15 cellular contexts compared by ENCODE assay signal in genomic region chr7:15130666-15131541, GRCh38.
DNase-seq lines count a peak whose midpoint lies in the region; ATAC-seq, FAIRE-seq and TF ChIP-seq lines count a peak whose summit lies in the region.
"Had no signal": no experiment of that assay in that cellular context is flagged by ENCODE, and none has a peak within 500 bp of the region (broad histone marks: within the 10 kb centered on the region; RNA-seq: fewer than 3 reads in every experiment).

No MANE protein-coding gene starts in this region.

- ATAC-seq in A549 (peak; percentile 61 to 73; a peak in 5 of 6 replicates), HG02840 (IDR thresholded peaks at IDR 0.05; ENCODE audit: low FRiP score, unreplicated experiment) (no peak), GM18868 (IDR thresholded peaks at IDR 0.05; ENCODE audit: unreplicated experiment) (no peak), GM21526 (IDR thresholded peaks at IDR 0.05; ENCODE audit: low FRiP score, unreplicated experiment) (no peak)
- ATAC-seq: stimulated activated effector memory CD8-positive, alpha-beta T cell treated with anti-CD3 and anti-CD28 coated beads, Interleukin-12 subunit alpha, Interleukin-12 subunit beta, amount 100 ng/mL, for 72 hours had no signal

- peak; percentile 91 for FAIRE-seq in A549 (lab: Jason Lieb, UNC)
- FAIRE-seq in H54 (lab: Jason Lieb, UNC) = peak; percentile 84
- FAIRE-seq: GM18507, pancreas had no signal

- POLR2A ChIA-PET in A549 (lab: Yijun Ruan, JAX) = no interaction called here

- no peaks in the 10 kb centered on the region for H3K9me3 ChIP-seq in A549
- no peaks in the 10 kb centered on the region for H3K9me3 ChIP-seq in SK-N-MC (ENCODE audit: low read depth, low read length)
- H3K9me3 ChIP-seq: pancreas, Peyer's patch, vagina had no signal

- TF ChIP-seq CTCF in A549 (IDR thresholded peaks at IDR 0.05) (no peak), fibroblast of villous mesenchyme (IDR thresholded peaks at IDR 0.05; ENCODE audit: insufficient read depth, low read depth, low read length) (no peak)

- H3K27ac ChIP-seq in A549 = 0 out of 6 replicates have a peak overlapping the region, but pooled peaks of 1 of the 2 experiments have one; percentile 17
- no peak overlapping the region for H3K27ac ChIP-seq in SK-N-MC
- H3K27ac ChIP-seq: pancreas, Peyer's patch, vagina had no signal

- no peaks in the 10 kb centered on the region for H3K36me3 ChIP-seq in SK-N-MC (ENCODE audit: insufficient read depth, low read length)
- H3K36me3 ChIP-seq: pancreas, Peyer's patch, vagina had no signal

- H3K4me2 ChIP-seq in A549 = peak overlapping the region; percentile 69

- no peak for TF ChIP-seq POLR2A in A549 (IDR thresholded peaks at IDR 0.05; ENCODE audit: low read length)
- no peak for TF ChIP-seq POLR2A in H54 (IDR thresholded peaks at IDR 0.05; ENCODE audit: low read depth, low read length)

- no peak overlapping the region for H3K9ac ChIP-seq in SK-N-MC (ENCODE audit: insufficient read length)

- DNase-seq in A549 (ENCODE audit: low read depth in 1 of 2, low spot score in 1 of 2) (peak; percentile 5 to 6), H54 (ENCODE audit: insufficient read length, low spot score) (peak; percentile 20), SK-N-MC (ENCODE audit: low read depth, low spot score) (peak; percentile 2), fibroblast of villous mesenchyme (ENCODE audit: low read depth) (peak; percentile 18), amniotic stem cell (lab: John Stamatoyannopoulos, UW) (no peak)
- DNase-seq: activated naive CD8-positive, alpha-beta T cell treated with anti-CD3 and anti-CD28 coated beads, Interleukin-2, amount 10 ng/mL, durations not matched to agents 7 days and 5 days; pancreas; Peyer's patch; stimulated activated CD4-positive, alpha-beta T cell treated with anti-CD3 and anti-CD28 coated beads, Interleukin-1b, Interleukin-23, amount 100 ng/mL, for 48 hours had no signal

- peaks cover 19% of the 10 kb centered on the region; the same call in 2 of the 3 replicates for H3K4me1 ChIP-seq in A549
- H3K4me1 ChIP-seq: pancreas, Peyer's patch, vagina had no signal

- no peak for TF ChIP-seq EP300 in A549 (IDR thresholded peaks at IDR 0.05)

- CTCF ChIA-PET in A549 (lab: Yijun Ruan, JAX) = no interaction called here

- WGBS in A549 (ENCODE audit: missing lambda C conversion rate) = 21% methylated on average over 4 of the region's 4 CpGs

- H3K4me3 ChIP-seq in A549 = no peak overlapping the region
- H3K4me3 ChIP-seq in SK-N-MC = no peak overlapping the region
- no peak overlapping the region for H3K4me3 ChIP-seq in fibroblast of villous mesenchyme (ENCODE audit: low read depth, low read length)
- H3K4me3 ChIP-seq: pancreas, Peyer's patch, vagina had no signal

- no peak for TF ChIP-seq RAD21 in A549 (conservative IDR thresholded peaks at IDR 0.05 in 1 of 2, IDR thresholded peaks at IDR 0.05 in 1 of 2)

TF ChIP-seq in A549, 52 proteins besides CTCF, POLR2A, EP300 and RAD21:
- TF ChIP-seq NFE2L2 (conservative IDR thresholded peaks at IDR 0.05; ENCODE audit: low read length) (no peak), FOSB (CRISPR knock-in tag; IDR thresholded peaks at IDR 0.05) (no peak), HEYL (CRISPR knock-in tag; IDR thresholded peaks at IDR 0.05) (no peak), RARB (CRISPR knock-in tag; IDR thresholded peaks at IDR 0.05) (no peak), KDM5A (IDR thresholded peaks at IDR 0.05) (no peak), CHD2 (IDR thresholded peaks at IDR 0.05; ENCODE audit: low read length, partially characterized antibody) (no peak), ZC3H11A (IDR thresholded peaks at IDR 0.05) (no peak), GATA3 (IDR thresholded peaks at IDR 0.05; ENCODE audit: borderline replicate concordance) (peak; percentile 86; the same call in 1 of the 2 replicates), SMC3 (IDR thresholded peaks at IDR 0.05) (no peak), HOXB5 (CRISPR knock-in tag; IDR thresholded peaks at IDR 0.05) (no peak), BHLHE40 (IDR thresholded peaks at IDR 0.05; ENCODE audit: low read depth, low read length) (no peak), RCOR1 (IDR thresholded peaks at IDR 0.05; ENCODE audit: low read depth, low read length) (no peak), ZSCAN20 (CRISPR knock-in tag; IDR thresholded peaks at IDR 0.05) (no peak), CBX8 (IDR thresholded peaks at IDR 0.05) (no peak), TP53 (CRISPR knock-in tag; IDR thresholded peaks at IDR 0.05) (no peak), JUN (IDR thresholded peaks at IDR 0.05) (no peak), FOSL2 (IDR thresholded peaks at IDR 0.05) (peak; percentile 39), FOSL2 (CRISPR knock-in tag; IDR thresholded peaks at IDR 0.05) (peak; percentile 70), EHMT2 (IDR thresholded peaks at IDR 0.05; ENCODE audit: low read depth) (no peak), JUNB (IDR thresholded peaks at IDR 0.05) (peak; percentile 66), CEBPB (IDR thresholded peaks at IDR 0.05) (no peak), PHF8 (IDR thresholded peaks at IDR 0.05; ENCODE audit: borderline replicate concordance, low read depth) (no peak), RFX5 (IDR thresholded peaks at IDR 0.05) (no peak), PBX3 (IDR thresholded peaks at IDR 0.05) (no peak), CBX2 (IDR thresholded peaks at IDR 0.05; ENCODE audit: borderline replicate concordance, low read depth) (no peak)
- TF ChIP-seq, protein P1, sequence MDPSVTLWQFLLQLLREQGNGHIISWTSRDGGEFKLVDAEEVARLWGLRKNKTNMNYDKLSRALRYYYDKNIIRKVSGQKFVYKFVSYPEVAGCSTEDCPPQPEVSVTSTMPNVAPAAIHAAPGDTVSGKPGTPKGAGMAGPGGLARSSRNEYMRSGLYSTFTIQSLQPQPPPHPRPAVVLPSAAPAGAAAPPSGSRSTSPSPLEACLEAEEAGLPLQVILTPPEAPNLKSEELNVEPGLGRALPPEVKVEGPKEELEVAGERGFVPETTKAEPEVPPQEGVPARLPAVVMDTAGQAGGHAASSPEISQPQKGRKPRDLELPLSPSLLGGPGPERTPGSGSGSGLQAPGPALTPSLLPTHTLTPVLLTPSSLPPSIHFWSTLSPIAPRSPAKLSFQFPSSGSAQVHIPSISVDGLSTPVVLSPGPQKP (IDR thresholded peaks at IDR 0.05; ENCODE audit: low read depth, low read length) = no peak
- TF ChIP-seq, protein P2, sequence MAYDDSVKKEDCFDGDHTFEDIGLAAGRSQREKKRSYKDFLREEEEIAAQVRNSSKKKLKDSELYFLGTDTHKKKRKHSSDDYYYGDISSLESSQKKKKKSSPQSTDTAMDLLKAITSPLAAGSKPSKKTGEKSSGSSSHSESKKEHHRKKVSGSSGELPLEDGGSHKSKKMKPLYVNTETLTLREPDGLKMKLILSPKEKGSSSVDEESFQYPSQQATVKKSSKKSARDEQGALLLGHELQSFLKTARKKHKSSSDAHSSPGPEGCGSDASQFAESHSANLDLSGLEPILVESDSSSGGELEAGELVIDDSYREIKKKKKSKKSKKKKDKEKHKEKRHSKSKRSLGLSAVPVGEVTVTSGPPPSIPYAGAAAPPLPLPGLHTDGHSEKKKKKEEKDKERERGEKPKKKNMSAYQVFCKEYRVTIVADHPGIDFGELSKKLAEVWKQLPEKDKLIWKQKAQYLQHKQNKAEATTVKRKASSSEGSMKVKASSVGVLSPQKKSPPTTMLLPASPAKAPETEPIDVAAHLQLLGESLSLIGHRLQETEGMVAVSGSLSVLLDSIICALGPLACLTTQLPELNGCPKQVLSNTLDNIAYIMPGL (CRISPR knock-in tag; IDR thresholded peaks at IDR 0.05; ENCODE audit: borderline replicate concordance) = no peak

Comparison
In these comparisons a context has a peak if more than half of its experiments do, and no peak if none do; other contexts are left out.
1. ATAC-seq: peak in A549 (2 of 2); none in HG02840 (single experiment), GM18868 (single experiment) and GM21526 (single experiment).